ENCODE assay signal across 9 cellular contexts in the genomic region with DNA sequence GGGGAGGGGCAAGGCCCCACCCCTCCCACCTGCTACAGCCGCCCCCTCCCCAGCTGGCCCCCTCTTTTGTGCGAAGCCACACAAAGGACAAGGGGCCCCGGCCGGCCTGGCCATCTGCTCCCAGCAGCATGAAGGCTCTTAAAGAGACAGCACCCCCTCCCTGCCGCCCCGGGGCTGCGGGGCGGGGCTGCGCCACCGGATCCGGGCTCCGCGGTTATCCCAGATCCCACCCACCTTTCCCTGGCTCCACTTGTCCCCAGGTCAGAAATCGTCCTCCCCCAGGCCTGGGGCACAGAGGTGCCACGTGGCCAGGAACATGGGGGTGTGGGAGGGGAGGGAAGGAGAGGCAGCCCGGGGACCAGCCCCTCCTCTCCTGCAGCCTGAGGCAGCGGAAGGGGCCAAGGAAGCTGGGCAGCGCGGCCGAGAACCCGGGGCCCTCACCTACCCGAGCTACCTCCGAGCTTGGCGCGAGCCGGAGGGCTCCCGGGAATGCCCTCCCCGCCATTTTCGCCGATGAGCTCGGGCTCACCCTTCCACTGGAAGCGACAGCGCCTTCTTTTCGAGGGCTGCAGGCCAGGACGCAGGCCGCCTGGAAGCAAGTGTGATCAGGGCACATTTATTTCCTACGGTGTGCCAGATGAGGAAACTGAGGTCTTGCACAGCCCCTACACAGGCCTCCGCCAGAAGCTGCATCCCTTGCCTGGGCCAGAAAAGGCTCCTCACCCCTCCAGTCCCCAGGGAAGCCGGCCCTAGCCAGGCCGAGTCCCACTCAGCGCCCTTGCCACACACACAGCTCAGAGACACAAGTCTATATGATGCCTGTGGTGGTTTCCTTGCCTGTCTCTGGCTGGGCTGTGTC. TPM values are rescaled to one million over a fixed set of nuclear protein-coding genes. Genes with fewer than 3 reads are reported as not detected.
DNase-seq lines count a peak whose midpoint lies in the region; ATAC-seq and TF ChIP-seq lines count a peak whose summit lies in the region.
"Had no signal": no experiment of that assay in that cellular context is flagged by ENCODE, and none has a peak within 500 bp of the region (broad histone marks: within the 10 kb centered on the region; RNA-seq: fewer than 3 reads in every experiment).

No MANE protein-coding gene starts in this region.

- CTCF ChIA-PET in Calu3 (lab: Charles Lee) = no interaction called here
- CTCF ChIA-PET in activated naive CD4-positive, alpha-beta T cell treated with anti-CD3 and anti-CD28 coated beads for 36 hours (lab: Charles Lee) = interaction anchor here (0.5 to 4.1 kb wide), 5 partner anchors 13 to 83 kb away, joined by 3 to 30 read pairs (median 4); no protein-coding TSS in a partner anchor
- CTCF ChIA-PET in activated CD4-positive, alpha-beta T cell treated with anti-CD3 and anti-CD28 coated beads, Interleukin-2, amount 10 ng/mL, durations not matched to agents 7 days and 5 days (lab: Charles Lee) = interaction anchor here (1.5 to 2.7 kb wide), 3 partner anchors 16 to 82 kb away, joined by 3 to 8 read pairs (median 5); no protein-coding TSS in a partner anchor

- intact Hi-C loops in Calu3 (cut with micrococcal nuclease; ENCODE audit: unreplicated experiment) = no loop called here
- intact Hi-C loops in activated naive CD4-positive, alpha-beta T cell treated with anti-CD3 and anti-CD28 coated beads for 36 hours (cut with micrococcal nuclease) = loop anchor here (5.0 kb wide), 1 partner anchor 68 kb away; the partner anchor contains the start of gene OTUB1

- no peaks in the 10 kb centered on the region for H3K9me3 Mint-ChIP-seq in Calu3 (ENCODE audit: low read depth, unreplicated experiment)
- H3K9me3 Mint-ChIP-seq in activated naive CD4-positive, alpha-beta T cell treated with anti-CD3 and anti-CD28 coated beads for 36 hours = no peaks in the 10 kb centered on the region
- no peaks in the 10 kb centered on the region for H3K9me3 Mint-ChIP-seq in activated CD4-positive, alpha-beta T cell treated with anti-CD3 and anti-CD28 coated beads, Interleukin-2, amount 10 ng/mL, durations not matched to agents 7 days and 5 days
- H3K9me3 Mint-ChIP-seq: naive thymus-derived CD8-positive, alpha-beta T cell had no signal

- POLR2A ChIA-PET in activated CD4-positive, alpha-beta T cell treated with anti-CD3 and anti-CD28 coated beads, Interleukin-2, amount 10 ng/mL, durations not matched to agents 7 days and 5 days (lab: Charles Lee) = no interaction called here

- H3K27me3 ChIP-seq in MG63 = 0 out of 2 replicates have a peak, but pooled peaks cover 2% of the 10 kb centered on the region

- no peak for ATAC-seq in HG03342 (IDR thresholded peaks at IDR 0.05; ENCODE audit: unreplicated experiment)

- peaks cover 17% of the 10 kb centered on the region for H3K36me3 Mint-ChIP-seq in Calu3 (ENCODE audit: insufficient read depth, unreplicated experiment)
- H3K36me3 Mint-ChIP-seq in activated naive CD4-positive, alpha-beta T cell treated with anti-CD3 and anti-CD28 coated beads for 36 hours (ENCODE audit: low read depth) = no peaks in the 10 kb centered on the region
- no peaks in the 10 kb centered on the region for H3K36me3 Mint-ChIP-seq in activated CD4-positive, alpha-beta T cell treated with anti-CD3 and anti-CD28 coated beads, Interleukin-2, amount 10 ng/mL, durations not matched to agents 7 days and 5 days (ENCODE audit: low read depth)
- H3K36me3 Mint-ChIP-seq: naive thymus-derived CD8-positive, alpha-beta T cell had no signal

- BruUV-seq in Calu3 (replicated peaks; lab: Mats Ljungman, UMichigan) = no TSS peak

- H3K4me1 Mint-ChIP-seq in Calu3 (ENCODE audit: low read depth, unreplicated experiment) = peaks cover 8% of the 10 kb centered on the region
- H3K4me1 Mint-ChIP-seq in activated naive CD4-positive, alpha-beta T cell treated with anti-CD3 and anti-CD28 coated beads for 36 hours (ENCODE audit: low read depth) = peaks cover 15% of the 10 kb centered on the region
- peaks cover 12% of the 10 kb centered on the region for H3K4me1 Mint-ChIP-seq in activated CD4-positive, alpha-beta T cell treated with anti-CD3 and anti-CD28 coated beads, Interleukin-2, amount 10 ng/mL, durations not matched to agents 7 days and 5 days

- DNase-seq in Calu3 = peak; percentile 17
- peak; percentile 8 for DNase-seq in NCI-H774 (lab: John Stamatoyannopoulos, UW)
- peak; percentile 76 for DNase-seq in globus pallidus (ENCODE audit: low spot score)
- peak; percentile 66 for DNase-seq in pons (ENCODE audit: low spot score)
- DNase-seq in activated naive CD4-positive, alpha-beta T cell treated with anti-CD3 and anti-CD28 coated beads for 36 hours = no peak
- no peak for DNase-seq in MG63
- DNase-seq in activated CD4-positive, alpha-beta T cell treated with anti-CD3 and anti-CD28 coated beads, Interleukin-2, amount 10 ng/mL, durations not matched to agents 7 days and 5 days = no peak
- DNase-seq: naive thymus-derived CD8-positive, alpha-beta T cell had no signal

- H3K36me3 ChIP-seq in MG63 = no peaks in the 10 kb centered on the region

- H3K9me3 ChIP-seq in MG63 = no peaks in the 10 kb centered on the region

- H3K4me3 Mint-ChIP-seq in Calu3 (ENCODE audit: low read depth, unreplicated experiment) = peak overlapping the region; percentile 70
- H3K4me3 Mint-ChIP-seq in activated naive CD4-positive, alpha-beta T cell treated with anti-CD3 and anti-CD28 coated beads for 36 hours = no peak overlapping the region
- no peak overlapping the region for H3K4me3 Mint-ChIP-seq in activated CD4-positive, alpha-beta T cell treated with anti-CD3 and anti-CD28 coated beads, Interleukin-2, amount 10 ng/mL, durations not matched to agents 7 days and 5 days

- no peak overlapping the region for H3K4me3 ChIP-seq in MG63

- no peak overlapping the region for H3K27ac Mint-ChIP-seq in Calu3 (ENCODE audit: unreplicated experiment)
- H3K27ac Mint-ChIP-seq in activated naive CD4-positive, alpha-beta T cell treated with anti-CD3 and anti-CD28 coated beads for 36 hours = no peak overlapping the region
- H3K27ac Mint-ChIP-seq in activated CD4-positive, alpha-beta T cell treated with anti-CD3 and anti-CD28 coated beads, Interleukin-2, amount 10 ng/mL, durations not matched to agents 7 days and 5 days = no peak overlapping the region

- TF ChIP-seq CTCF in Calu3 (IDR thresholded peaks at IDR 0.05; ENCODE audit: unreplicated experiment) = no peak

- H3K27me3 Mint-ChIP-seq in Calu3 (ENCODE audit: unreplicated experiment) = peaks cover 78% of the 10 kb centered on the region
- no peaks in the 10 kb centered on the region for H3K27me3 Mint-ChIP-seq in activated naive CD4-positive, alpha-beta T cell treated with anti-CD3 and anti-CD28 coated beads for 36 hours (ENCODE audit: low read depth)
- H3K27me3 Mint-ChIP-seq in activated CD4-positive, alpha-beta T cell treated with anti-CD3 and anti-CD28 coated beads, Interleukin-2, amount 10 ng/mL, durations not matched to agents 7 days and 5 days = peaks cover 31% of the 10 kb centered on the region
- H3K27me3 Mint-ChIP-seq: naive thymus-derived CD8-positive, alpha-beta T cell had no signal

RNA-seq across cellular contexts. Expression of gene RCOR2, which starts 2.5 kb away (rescaled TPM):
- total RNA-seq in Calu3 (2022) = 0.26 and 0.37 TPM in 2 replicates
- total RNA-seq in activated naive CD4-positive, alpha-beta T cell treated with anti-CD3 and anti-CD28 coated beads for 36 hours = under 1 TPM; 0.17 to 0.19 TPM
- 0.03 TPM in 1 of 2 replicates, not detected in the other for total RNA-seq in MG63 (2014; rRNA removed; shearing (Covaris generic); ENCODE audit: low replicate concordance)
- under 1 TPM; 0.12 to 0.40 TPM for total RNA-seq in activated CD4-positive, alpha-beta T cell treated with anti-CD3 and anti-CD28 coated beads, Interleukin-2, amount 10 ng/mL, durations not matched to agents 7 days and 5 days
- total RNA-seq: naive thymus-derived CD8-positive, alpha-beta T cell had no signal

RNA-seq across cellular contexts. Expression of gene NAA40, which starts 19.3 kb away (rescaled TPM):
- 41.3 and 44.9 TPM in 2 replicates for total RNA-seq in Calu3 (2022)
- 10 to 100 TPM; 10.3 to 13.2 TPM for total RNA-seq in activated naive CD4-positive, alpha-beta T cell treated with anti-CD3 and anti-CD28 coated beads for 36 hours
- total RNA-seq in MG63 (2014; rRNA removed; shearing (Covaris generic); ENCODE audit: low replicate concordance) = 13.2 and 29.6 TPM in 2 replicates
- total RNA-seq in activated CD4-positive, alpha-beta T cell treated with anti-CD3 and anti-CD28 coated beads, Interleukin-2, amount 10 ng/mL, durations not matched to agents 7 days and 5 days = 10 to 100 TPM; 30.4 to 33.6 TPM

RNA-seq across cellular contexts. Expression of gene COX8A, which starts 54.9 kb away (rescaled TPM):
- 313 and 325 TPM in 2 replicates for total RNA-seq in Calu3 (2022)
- 100 to 1,000 TPM; 669 to 675 TPM for total RNA-seq in activated naive CD4-positive, alpha-beta T cell treated with anti-CD3 and anti-CD28 coated beads for 36 hours
- total RNA-seq in MG63 (2014; rRNA removed; shearing (Covaris generic); ENCODE audit: low replicate concordance) = 297 and 593 TPM in 2 replicates
- 100 to 1,000 TPM; 451 to 462 TPM for total RNA-seq in activated CD4-positive, alpha-beta T cell treated with anti-CD3 and anti-CD28 coated beads, Interleukin-2, amount 10 ng/mL, durations not matched to agents 7 days and 5 days

Comparison
In these comparisons a context has a peak if more than half of its experiments do, and no peak if none do; other contexts are left out.
1. DNase-seq: peak in Calu3 (single experiment), NCI-H774 (single experiment), globus pallidus (single experiment) and pons (single experiment); none in activated naive CD4-positive, alpha-beta T cell treated with anti-CD3 and anti-CD28 coated beads for 36 hours (single experiment), MG63 (single experiment) and activated CD4-positive, alpha-beta T cell treated with anti-CD3 and anti-CD28 coated beads, Interleukin-2, amount 10 ng/mL, durations not matched to agents 7 days and 5 days (single experiment).